ENCODE assay signal across 1 cellular context in the genomic region with DNA sequence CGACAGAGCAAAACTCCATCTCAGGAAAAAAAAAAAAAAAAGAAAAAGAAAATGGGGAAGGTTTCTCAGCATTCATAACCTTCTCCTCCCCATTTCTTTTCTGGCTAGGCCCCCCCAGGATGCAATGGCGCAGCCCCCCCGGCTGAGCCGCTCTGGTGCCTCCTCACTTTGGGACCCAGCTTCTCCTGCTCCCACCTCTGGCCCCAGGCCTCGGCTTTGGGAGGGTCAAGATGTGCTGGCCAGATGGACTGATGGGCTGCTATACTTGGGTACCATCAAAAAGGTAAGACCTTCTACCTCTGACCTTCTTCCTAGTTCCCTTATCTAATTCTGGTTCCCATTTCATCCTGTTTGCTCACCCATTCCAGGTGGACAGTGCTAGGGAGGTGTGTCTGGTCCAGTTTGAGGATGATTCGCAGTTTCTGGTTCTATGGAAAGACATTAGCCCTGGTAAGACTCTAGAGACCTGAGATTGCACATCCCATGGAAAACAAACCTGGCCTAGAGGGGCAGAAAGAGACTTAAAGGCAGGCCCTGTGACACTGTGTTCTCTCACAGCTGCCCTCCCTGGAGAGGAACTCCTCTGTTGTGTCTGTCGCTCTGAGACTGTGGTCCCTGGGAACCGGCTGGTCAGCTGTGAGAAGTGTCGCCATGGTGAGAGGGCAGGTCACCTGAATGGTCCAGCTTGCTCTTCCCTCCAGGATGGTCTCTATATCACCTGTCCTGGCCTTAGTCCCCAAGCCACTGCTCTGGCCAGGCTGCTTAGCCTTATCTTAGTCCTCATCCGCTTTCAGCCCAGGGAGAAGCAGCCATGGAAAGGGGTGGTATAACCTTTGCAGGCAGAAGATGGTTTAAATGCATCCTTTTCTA.
TF ChIP-seq lines count a peak whose summit lies in the region.

No MANE protein-coding gene starts in this region.

TF ChIP-seq in HepG2, 621 proteins besides CTCF, POLR2A, EP300 and RAD21:
- TF ChIP-seq ZNF251 (CRISPR knock-in tag; IDR thresholded peaks at IDR 0.05) (no peak), ZNF138 (CRISPR knock-in tag; IDR thresholded peaks at IDR 0.05; ENCODE audit: low read depth) (0 out of 2 replicates have a peak, but pooled peaks have one; percentile 32), ZFP36L1 (CRISPR knock-in tag; IDR thresholded peaks at IDR 0.05) (no peak), RFXAP (CRISPR knock-in tag; IDR thresholded peaks at IDR 0.05; ENCODE audit: borderline replicate concordance) (no peak), EED (CRISPR knock-in tag; IDR thresholded peaks at IDR 0.05) (0 out of 2 replicates have a peak, but pooled peaks have one; percentile 42), PHF5A (CRISPR knock-in tag; IDR thresholded peaks at IDR 0.05; ENCODE audit: low read depth, unreplicated experiment) (no peak), ZNF703 (CRISPR knock-in tag; IDR thresholded peaks at IDR 0.05; ENCODE audit: borderline replicate concordance) (no peak), AGO2 (optimal IDR thresholded peaks at IDR 0.05; ENCODE audit: low read depth, low read length) (peak; percentile 25), ZNF567 (CRISPR knock-in tag; IDR thresholded peaks at IDR 0.05; ENCODE audit: borderline replicate concordance) (no peak), PCBP2 (optimal IDR thresholded peaks at IDR 0.05; ENCODE audit: low read depth, low read length, poor library complexity, severe bottlenecking) (no peak), ZFAT (CRISPR knock-in tag; conservative IDR thresholded peaks at IDR 0.05) (no peak)
- TF ChIP-seq, protein P1, sequence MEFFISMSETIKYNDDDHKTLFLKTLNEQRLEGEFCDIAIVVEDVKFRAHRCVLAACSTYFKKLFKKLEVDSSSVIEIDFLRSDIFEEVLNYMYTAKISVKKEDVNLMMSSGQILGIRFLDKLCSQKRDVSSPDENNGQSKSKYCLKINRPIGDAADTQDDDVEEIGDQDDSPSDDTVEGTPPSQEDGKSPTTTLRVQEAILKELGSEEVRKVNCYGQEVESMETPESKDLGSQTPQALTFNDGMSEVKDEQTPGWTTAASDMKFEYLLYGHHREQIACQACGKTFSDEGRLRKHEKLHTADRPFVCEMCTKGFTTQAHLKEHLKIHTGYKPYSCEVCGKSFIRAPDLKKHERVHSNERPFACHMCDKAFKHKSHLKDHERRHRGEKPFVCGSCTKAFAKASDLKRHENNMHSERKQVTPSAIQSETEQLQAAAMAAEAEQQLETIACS (CRISPR knock-in tag; IDR thresholded peaks at IDR 0.05), result no peak
- TF ChIP-seq, protein P2, sequence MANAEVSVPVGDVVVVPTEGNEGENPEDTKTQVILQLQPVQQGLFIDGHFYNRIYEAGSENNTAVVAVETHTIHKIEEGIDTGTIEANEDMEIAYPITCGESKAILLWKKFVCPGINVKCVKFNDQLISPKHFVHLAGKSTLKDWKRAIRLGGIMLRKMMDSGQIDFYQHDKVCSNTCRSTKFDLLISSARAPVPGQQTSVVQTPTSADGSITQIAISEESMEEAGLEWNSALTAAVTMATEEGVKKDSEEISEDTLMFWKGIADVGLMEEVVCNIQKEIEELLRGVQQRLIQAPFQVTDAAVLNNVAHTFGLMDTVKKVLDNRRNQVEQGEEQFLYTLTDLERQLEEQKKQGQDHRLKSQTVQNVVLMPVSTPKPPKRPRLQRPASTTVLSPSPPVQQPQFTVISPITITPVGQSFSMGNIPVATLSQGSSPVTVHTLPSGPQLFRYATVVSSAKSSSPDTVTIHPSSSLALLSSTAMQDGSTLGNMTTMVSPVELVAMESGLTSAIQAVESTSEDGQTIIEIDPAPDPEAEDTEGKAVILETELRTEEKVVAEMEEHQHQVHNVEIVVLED (CRISPR knock-in tag; IDR thresholded peaks at IDR 0.05; ENCODE audit: borderline replicate concordance), result no peak
